Comparison of ENCODE assay signal across 14 cellular contexts in genomic region chr1:21904475-21904724, GRCh38. TPM values are rescaled to one million over a fixed set of nuclear protein-coding genes. Genes with fewer than 3 reads are reported as not detected.
A peak's percentile ranks its signal among the peaks of the same experiment; 100 is the strongest.
DNase-seq lines count a peak whose midpoint lies in the region; FAIRE-seq and TF ChIP-seq lines count a peak whose summit lies in the region.
"Had no signal": no experiment of that assay in that cellular context is flagged by ENCODE, and none has a peak within 500 bp of the region (broad histone marks: within the 10 kb centered on the region; RNA-seq: fewer than 3 reads in every experiment).

No MANE protein-coding gene starts in this region.

- FAIRE-seq in keratinocyte (lab: Jason Lieb, UNC): no peak
- FAIRE-seq: GM19239 had no signal

- H3K9me3 ChIP-seq in BLaER1 (no peaks in the 10 kb centered on the region), SJCRH30 (replicated peaks) (no peaks in the 10 kb centered on the region), keratinocyte (ENCODE audit: control insufficient read depth, low read depth, low read length) (no peaks in the 10 kb centered on the region), skeletal muscle satellite cell (replicated peaks; ENCODE audit: low read length) (no peaks in the 10 kb centered on the region)

- no peak for DNase-seq in SJCRH30
- DNase-seq in keratinocyte (ENCODE audit: low read depth, low spot score): no peak
- DNase-seq in GM13977 (ENCODE audit: low spot score): no peak
- DNase-seq in HEK293T (ENCODE audit: extremely low spot score): no peak
- DNase-seq in stimulated activated CD8-positive, alpha-beta memory T cell treated with anti-CD3 and anti-CD28 coated beads, Interleukin-4, amount 100 ng/mL, for 48 hours: no peak
- no peak for DNase-seq in NOMO-1 treated with DMSO at 0.1 percent for 48 hours (lab: John Stamatoyannopoulos, UW; ENCODE audit: unreplicated experiment)
- DNase-seq: activated effector memory CD4-positive, alpha-beta T cell treated with anti-CD3 and anti-CD28 coated beads, Interleukin-2, amount 50 U/mL, for 16 hours; central memory CD4-positive, alpha-beta T cell; GOT3; midbrain; T-helper 1 cell had no signal

- peaks cover 7% of the 10 kb centered on the region for H3K79me2 ChIP-seq in keratinocyte (ENCODE audit: control insufficient read depth, insufficient read depth, low read length)

- H3K27me3 ChIP-seq in BLaER1 (no peaks in the 10 kb centered on the region), SJCRH30 (no peaks in the 10 kb centered on the region), keratinocyte (ENCODE audit: control insufficient read depth, extremely low read depth, insufficient read depth, low read length) (no peaks in the 10 kb centered on the region), skeletal muscle satellite cell (ENCODE audit: control insufficient read depth, insufficient read depth, low read length) (no peaks in the 10 kb centered on the region)

- H3K27ac ChIP-seq in BLaER1 (peak overlapping the region; percentile 95), SJCRH30 (peak overlapping the region; percentile 8; the same call in 1 of the 2 replicates), keratinocyte (ENCODE audit: control insufficient read depth, insufficient read depth, low read length) (peak overlapping the region; percentile 76)

- POLR2A ChIA-PET in HEK293T (lab: Yijun Ruan, JAX): no interaction called here

- H3K4me3 ChIP-seq in BLaER1: no peak overlapping the region
- no peak overlapping the region for H3K4me3 ChIP-seq in SJCRH30
- no peak overlapping the region for H3K4me3 ChIP-seq in keratinocyte (ENCODE audit: control insufficient read depth in 2 of 3, extremely low read depth in 1 of 3, insufficient read depth in 2 of 3, low read depth in 1 of 3, low read length in 3 of 3)
- peak overlapping the region; percentile 18 for H3K4me3 ChIP-seq in skeletal muscle satellite cell (ENCODE audit: low read length)

- in situ Hi-C loops in GM13977 (cut with MboI; ENCODE audit: low pct_unique_long_range_greater_than_20kb, low sequenced_read_pairs, unreplicated experiment): no loop called here

- H3K36me3 ChIP-seq in BLaER1 (no peaks in the 10 kb centered on the region), SJCRH30 (peaks cover 34% of the 10 kb centered on the region), keratinocyte (ENCODE audit: control insufficient read depth in 2 of 2, extremely low read depth in 1 of 2, insufficient read depth in 2 of 2, low read length in 2 of 2) (peaks cover 0 to 12% of the 10 kb centered on the region in 2 experiments), skeletal muscle satellite cell (ENCODE audit: insufficient read depth, low read length) (peaks cover 33% of the 10 kb centered on the region)

- H3K9ac ChIP-seq in BLaER1 (peak overlapping the region; percentile 47), keratinocyte (ENCODE audit: control insufficient read depth, extremely low read depth, insufficient read depth, low read length) (peak overlapping the region; percentile 44), skeletal muscle satellite cell (ENCODE audit: low read depth, low read length) (peak overlapping the region; percentile 73)

- H4K20me1 ChIP-seq in BLaER1 (no peaks in the 10 kb centered on the region), keratinocyte (ENCODE audit: control insufficient read depth, extremely low read depth, insufficient read depth, low read length) (peaks cover 9% of the 10 kb centered on the region)

- H3K4me2 ChIP-seq in BLaER1 (peak overlapping the region; percentile 83), keratinocyte (ENCODE audit: control insufficient read depth, extremely low read depth, insufficient read depth, low read depth, low read length) (peak overlapping the region; percentile 56), skeletal muscle satellite cell (ENCODE audit: low read length) (peak overlapping the region; percentile 24)

- CTCF ChIA-PET in HEK293T (lab: Yijun Ruan, JAX): no interaction called here

- H2AFZ ChIP-seq in keratinocyte (ENCODE audit: control insufficient read depth, low read length): no peak overlapping the region

- H3K4me1 ChIP-seq in BLaER1 (peaks cover 100% of the 10 kb centered on the region), SJCRH30 (peaks cover 38% of the 10 kb centered on the region), keratinocyte (ENCODE audit: control insufficient read depth, extremely low read depth, insufficient read depth, low read length) (peaks cover 16% of the 10 kb centered on the region), skeletal muscle satellite cell (ENCODE audit: control insufficient read depth, insufficient read depth, low read length) (peaks cover 82% of the 10 kb centered on the region)

- dilution Hi-C loops in keratinocyte (cut with MboI; ENCODE audit: extremely low pct_ligation_motif_present, low sequenced_read_pairs): no loop called here

- H3K9me1 ChIP-seq in keratinocyte (ENCODE audit: control insufficient read depth, extremely low read depth, insufficient read depth, low read length): no peaks in the 10 kb centered on the region

- TF ChIP-seq CTCF in keratinocyte (optimal IDR thresholded peaks at IDR 0.05 in 1 of 3, IDR thresholded peaks at IDR 0.05 in 1 of 3, conservative IDR thresholded peaks at IDR 0.05 in 1 of 3; ENCODE audit: extremely low read depth in 1 of 3, insufficient read depth in 2 of 3, low read length in 3 of 3) (peak in 1 of 3 experiments; percentile 7), GM13977 (IDR thresholded peaks at IDR 0.05; ENCODE audit: extremely low read depth, insufficient read depth, missing control alignments) (no peak)

TF ChIP-seq in HEK293T, 16 proteins besides CTCF, POLR2A, EP300 and RAD21:
- TF ChIP-seq FOXA1 (IDR thresholded peaks at IDR 0.05) (no peak), ZNF384 (IDR thresholded peaks at IDR 0.05) (no peak), PKNOX1 (IDR thresholded peaks at IDR 0.05) (no peak), ELF4 (IDR thresholded peaks at IDR 0.05) (no peak), BHLHE40 (IDR thresholded peaks at IDR 0.05; ENCODE audit: borderline replicate concordance) (no peak), L3MBTL2 (conservative IDR thresholded peaks at IDR 0.05) (no peak), SUZ12 (IDR thresholded peaks at IDR 0.05) (no peak), NFRKB (IDR thresholded peaks at IDR 0.05) (no peak), SP1 (IDR thresholded peaks at IDR 0.05) (no peak), LEF1 (IDR thresholded peaks at IDR 0.05; ENCODE audit: borderline replicate concordance) (no peak), FOXM1 (IDR thresholded peaks at IDR 0.05; ENCODE audit: borderline replicate concordance) (no peak), CTBP1 (IDR thresholded peaks at IDR 0.05; ENCODE audit: borderline replicate concordance) (no peak), FOXK2 (IDR thresholded peaks at IDR 0.05) (no peak), TARDBP (IDR thresholded peaks at IDR 0.05) (no peak), ARNT (IDR thresholded peaks at IDR 0.05) (no peak), HDGF (IDR thresholded peaks at IDR 0.05; ENCODE audit: borderline replicate concordance) (no peak)

RNA-seq across cellular contexts. Expression of gene HSPG2, which starts 32.7 kb away (rescaled TPM):
- total RNA-seq in SJCRH30 (2014; rRNA removed; shearing (Covaris generic)): 82.3 and 84.0 TPM in 2 replicates
- 9.0 to 20.7 TPM (median 17.0 TPM) in 3 replicates for polyA plus RNA-seq in keratinocyte
- 21.1 TPM for polyA plus RNA-seq in keratinocyte (2011; ENCODE audit: low read depth)
- 6.1 and 17.2 TPM in 2 replicates for polyA plus RNA-seq in keratinocyte (2011; cell fraction: cytosol; rRNA removed)
- 139 and 205 TPM in 2 replicates for polyA plus RNA-seq in keratinocyte (2011; cell fraction: nucleus; rRNA removed)
- polyA plus RNA-seq in keratinocyte (2012; ENCODE audit: low replicate concordance): 22.9 and 70.8 TPM in 2 replicates
- 66.2 to 184 TPM (median 72.6 TPM) in 3 replicates for polyA minus RNA-seq in keratinocyte
- 143 TPM for polyA minus RNA-seq in keratinocyte (2011; cell fraction: cytosol; rRNA and poly(A)+ RNA removed)
- polyA minus RNA-seq in keratinocyte (2011; cell fraction: nucleus; rRNA and poly(A)+ RNA removed): 388 and 454 TPM in 2 replicates
- total RNA-seq in skeletal muscle satellite cell (2012; rRNA removed): 149 and 214 TPM in 2 replicates

Comparison
In these comparisons a context has a peak if more than half of its experiments do, and no peak if none do; other contexts are left out.
1. H3K27ac ChIP-seq: peak in every context shown above with its lines; median percentile 95 in BLaER1; 76 in keratinocyte; 8 in SJCRH30.
2. H3K4me2 ChIP-seq: peak in every context shown above with its lines; median percentile 83 in BLaER1; 56 in keratinocyte; 24 in skeletal muscle satellite cell.